In the genomic region with DNA sequence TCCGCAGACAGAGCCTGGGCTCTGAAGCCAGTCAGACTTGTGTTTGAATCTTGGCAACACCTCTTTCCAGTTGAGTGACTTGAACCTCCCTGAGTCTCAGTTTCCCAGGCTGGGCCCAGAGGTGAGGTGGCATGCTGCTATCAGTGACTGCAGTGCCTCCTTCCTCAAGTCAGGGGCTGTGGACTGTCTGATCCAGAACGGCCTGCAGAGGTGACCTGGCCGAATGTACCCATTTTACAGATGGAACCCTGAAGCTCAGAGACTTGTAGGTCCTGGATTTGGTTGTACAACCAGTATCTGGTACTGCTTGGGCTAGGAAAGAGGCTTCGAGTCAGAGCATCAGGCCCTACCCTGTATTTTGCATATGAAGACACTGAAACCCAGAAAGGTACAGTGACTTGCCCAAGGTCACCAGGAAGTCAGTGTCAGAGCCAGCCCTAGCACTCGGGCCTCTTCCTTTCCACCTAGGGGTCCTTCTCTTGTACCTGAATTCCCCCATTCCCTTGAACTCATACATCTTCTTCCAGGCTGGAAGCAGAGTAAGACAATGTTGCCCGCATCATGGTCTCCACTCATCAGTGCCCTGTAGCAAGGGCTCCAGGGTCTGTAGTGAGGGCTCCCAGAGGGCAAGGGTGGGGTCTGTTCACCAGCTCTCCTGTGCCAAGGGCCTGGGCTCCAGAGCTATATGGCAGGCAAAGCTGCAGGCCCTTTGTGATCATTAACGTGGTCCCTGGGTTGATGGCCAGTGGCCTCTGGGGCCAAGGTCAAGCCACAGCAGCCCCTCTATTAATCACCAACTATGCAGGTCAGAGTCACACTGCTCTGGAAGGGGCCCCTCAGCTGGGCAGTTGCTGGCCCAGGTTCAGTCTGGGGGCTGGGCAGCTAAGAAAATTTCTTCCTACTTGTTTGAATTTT, we compare ENCODE assay signal across 14 cellular contexts. TPM values are rescaled to one million over a fixed set of nuclear protein-coding genes. Genes with fewer than 3 reads are reported as not detected.
A peak's percentile ranks its signal among the peaks of the same experiment; 100 is the strongest.
DNase-seq lines count a peak whose midpoint lies in the region; ATAC-seq and TF ChIP-seq lines count a peak whose summit lies in the region.
"Had no signal": no experiment of that assay in that cellular context is flagged by ENCODE, and none has a peak within 500 bp of the region (broad histone marks: within the 10 kb centered on the region; RNA-seq: fewer than 3 reads in every experiment).

No MANE protein-coding gene starts in this region.

- no peaks in the 10 kb centered on the region for H3K9me3 ChIP-seq in spleen

- DNase-seq in mesenteric fat pad (ENCODE audit: low spot score) (peak; percentile 82), spleen (no peak), H7 (no peak)
- DNase-seq in activated T-cell treated with anti-CD3 and anti-CD28 coated beads, Interleukin-2, amount 50 U/mL, for 72 hours: no peak
- no peak for DNase-seq in activated CD4-positive, alpha-beta memory T cell treated with anti-CD3 and anti-CD28 coated beads for 36 hours
- DNase-seq: activated CD8-positive, alpha-beta memory T cell treated with anti-CD3 and anti-CD28 coated beads, Interleukin-2, amount 10 ng/mL, durations not matched to agents 7 days and 5 days; activated naive CD4-positive, alpha-beta T cell treated with anti-CD3 and anti-CD28 coated beads, Interleukin-2, amount 50 U/mL, for 16 hours; MM.1S; NCI-H2171 had no signal

- no peaks in the 10 kb centered on the region for H3K27me3 Mint-ChIP-seq in dendritic cell treated with granulocyte-macrophage colony-stimulating factor and Interleukin-4, amounts not matched to agents 40 ng/mL and 50 ng/mL, for 4 days
- H3K27me3 Mint-ChIP-seq in activated T-cell treated with anti-CD3 and anti-CD28 coated beads, Interleukin-2, amount 50 U/mL, for 72 hours (ENCODE audit: low read depth): peaks cover 27% of the 10 kb centered on the region
- H3K27me3 Mint-ChIP-seq in activated CD4-positive, alpha-beta memory T cell treated with anti-CD3 and anti-CD28 coated beads for 36 hours: peaks cover 18% of the 10 kb centered on the region

- H3K36me3 Mint-ChIP-seq in dendritic cell treated with granulocyte-macrophage colony-stimulating factor and Interleukin-4, amounts not matched to agents 40 ng/mL and 50 ng/mL, for 4 days (ENCODE audit: low read depth): peaks cover 88% of the 10 kb centered on the region
- H3K36me3 Mint-ChIP-seq in activated T-cell treated with anti-CD3 and anti-CD28 coated beads, Interleukin-2, amount 50 U/mL, for 72 hours (ENCODE audit: insufficient read depth in 2 of 2): peaks cover 0 to 3% of the 10 kb centered on the region in 2 donors
- H3K36me3 Mint-ChIP-seq in activated CD4-positive, alpha-beta memory T cell treated with anti-CD3 and anti-CD28 coated beads for 36 hours: no peaks in the 10 kb centered on the region
- H3K36me3 Mint-ChIP-seq: type B pancreatic cell had no signal

- no peak for TF ChIP-seq POLR2A in spleen (IDR thresholded peaks at IDR 0.05)

- CTCF ChIA-PET in activated CD4-positive, alpha-beta memory T cell treated with anti-CD3 and anti-CD28 coated beads for 36 hours (lab: Charles Lee): interaction anchor here (0.9 kb wide), 1 partner anchor 23 kb away, joined by 3 read pairs; no protein-coding TSS in a partner anchor

- intact Hi-C loops in dendritic cell treated with granulocyte-macrophage colony-stimulating factor and Interleukin-4, amounts not matched to agents 40 ng/mL and 50 ng/mL, for 4 days (cut with micrococcal nuclease): loop anchor here (5.0 kb wide), 1 partner anchor 84 kb away; no protein-coding TSS in a partner anchor
- intact Hi-C loops in spleen (cut with DNase I; ENCODE audit: low total_unique reads): no loop called here
- intact Hi-C loops in activated CD4-positive, alpha-beta memory T cell treated with anti-CD3 and anti-CD28 coated beads for 36 hours (cut with micrococcal nuclease): no loop called here

- POLR2A ChIA-PET in activated CD4-positive, alpha-beta memory T cell treated with anti-CD3 and anti-CD28 coated beads for 36 hours (lab: Charles Lee): no interaction called here

- H3K9me3 Mint-ChIP-seq in dendritic cell treated with granulocyte-macrophage colony-stimulating factor and Interleukin-4, amounts not matched to agents 40 ng/mL and 50 ng/mL, for 4 days: no peaks in the 10 kb centered on the region
- no peaks in the 10 kb centered on the region for H3K9me3 Mint-ChIP-seq in activated T-cell treated with anti-CD3 and anti-CD28 coated beads, Interleukin-2, amount 50 U/mL, for 72 hours
- H3K9me3 Mint-ChIP-seq in activated CD4-positive, alpha-beta memory T cell treated with anti-CD3 and anti-CD28 coated beads for 36 hours: no peaks in the 10 kb centered on the region
- H3K9me3 Mint-ChIP-seq: type B pancreatic cell had no signal

- TF ChIP-seq CTCF in spleen (IDR thresholded peaks at IDR 0.05 in 8 of 11, conservative IDR thresholded peaks at IDR 0.05 in 3 of 11): no peak

- H3K36me3 ChIP-seq in spleen (peaks cover 0 to 45% (median 0%) of the 10 kb centered on the region in 6 donors), H7 (replicated peaks; ENCODE audit: control insufficient read depth, insufficient read depth, low read length) (no peaks in the 10 kb centered on the region)

- peaks cover 0 to 10% (median 0%) of the 10 kb centered on the region in 7 donors for H3K27me3 ChIP-seq in spleen (replicated peaks in 1 of 7)
- H3K27me3 ChIP-seq in H7 (ENCODE audit: control insufficient read depth, insufficient read depth, low read length): peaks cover 18% of the 10 kb centered on the region

- H3K4me3 Mint-ChIP-seq in dendritic cell treated with granulocyte-macrophage colony-stimulating factor and Interleukin-4, amounts not matched to agents 40 ng/mL and 50 ng/mL, for 4 days: no peak overlapping the region
- H3K4me3 Mint-ChIP-seq in activated T-cell treated with anti-CD3 and anti-CD28 coated beads, Interleukin-2, amount 50 U/mL, for 72 hours: no peak overlapping the region
- H3K4me3 Mint-ChIP-seq in activated CD4-positive, alpha-beta memory T cell treated with anti-CD3 and anti-CD28 coated beads for 36 hours: no peak overlapping the region
- H3K4me3 Mint-ChIP-seq: activated CD8-positive, alpha-beta memory T cell treated with anti-CD3 and anti-CD28 coated beads, Interleukin-2, amount 10 ng/mL, durations not matched to agents 7 days and 5 days; type B pancreatic cell had no signal

- peak overlapping the region in 6 of 8 donors; percentile 38 to 74 (median 66) for H3K27ac ChIP-seq in spleen

- peak; percentile 50 for ATAC-seq in GM19351 (IDR thresholded peaks at IDR 0.05; ENCODE audit: unreplicated experiment)
- ATAC-seq in activated T-cell treated with anti-CD3 and anti-CD28 coated beads, Interleukin-2, amount 50 U/mL, for 72 hours (replicated peaks in 1 of 2): no peak
- ATAC-seq in GM21825 (IDR thresholded peaks at IDR 0.05; ENCODE audit: unreplicated experiment): no peak
- ATAC-seq: activated CD8-positive, alpha-beta memory T cell treated with anti-CD3 and anti-CD28 coated beads, Interleukin-2, amount 10 ng/mL, durations not matched to agents 7 days and 5 days; HCT116 had no signal

- H3K4me1 Mint-ChIP-seq in dendritic cell treated with granulocyte-macrophage colony-stimulating factor and Interleukin-4, amounts not matched to agents 40 ng/mL and 50 ng/mL, for 4 days (ENCODE audit: low read depth): peaks cover 98% of the 10 kb centered on the region
- H3K4me1 Mint-ChIP-seq in activated T-cell treated with anti-CD3 and anti-CD28 coated beads, Interleukin-2, amount 50 U/mL, for 72 hours (ENCODE audit: low read depth): peaks cover 15% of the 10 kb centered on the region
- peaks cover 13% of the 10 kb centered on the region for H3K4me1 Mint-ChIP-seq in activated CD4-positive, alpha-beta memory T cell treated with anti-CD3 and anti-CD28 coated beads for 36 hours (ENCODE audit: low read depth)

- H3K27ac Mint-ChIP-seq in dendritic cell treated with granulocyte-macrophage colony-stimulating factor and Interleukin-4, amounts not matched to agents 40 ng/mL and 50 ng/mL, for 4 days: peak overlapping the region; percentile 77
- H3K27ac Mint-ChIP-seq in activated T-cell treated with anti-CD3 and anti-CD28 coated beads, Interleukin-2, amount 50 U/mL, for 72 hours: no peak overlapping the region
- H3K27ac Mint-ChIP-seq in activated CD4-positive, alpha-beta memory T cell treated with anti-CD3 and anti-CD28 coated beads for 36 hours: no peak overlapping the region
- H3K27ac Mint-ChIP-seq: activated CD8-positive, alpha-beta memory T cell treated with anti-CD3 and anti-CD28 coated beads, Interleukin-2, amount 10 ng/mL, durations not matched to agents 7 days and 5 days; type B pancreatic cell had no signal

- H3K4me3 ChIP-seq in spleen: no peak overlapping the region
- H3K4me3 ChIP-seq in H7 (ENCODE audit: insufficient read depth, low read depth, low read length): no peak overlapping the region

- 67 to 84% (median 78%) methylated on average over 4 to 7 of the region's 7 CpGs for WGBS in spleen, 5 donors

- H3K4me1 ChIP-seq in spleen: peaks cover 23 to 89% (median 58%) of the 10 kb centered on the region in 6 donors

RNA-seq across cellular contexts. Expression of a gene that starts 28.5 kb away (rescaled TPM):
- total RNA-seq in mesenteric fat pad (843 TPM), spleen (100 to 1,000 TPM; 165 to 432 (median 263) TPM)
- polyA plus RNA-seq in spleen: 100 to 1,000 TPM; 115 to 252 (median 122) TPM
- 73.0 and 78.5 TPM in 2 replicates for total RNA-seq in H7 (2014; rRNA removed; shearing (Covaris generic))
- 1 to 10 TPM; 3.6 to 4.0 TPM for total RNA-seq in activated T-cell treated with anti-CD3 and anti-CD28 coated beads, Interleukin-2, amount 50 U/mL, for 72 hours
- 1 to 10 TPM; 2.6 to 2.9 TPM for total RNA-seq in activated CD4-positive, alpha-beta memory T cell treated with anti-CD3 and anti-CD28 coated beads for 36 hours

Comparison
In these comparisons a context has a peak if more than half of its experiments do, and no peak if none do; other contexts are left out.
1. RNA of a gene that starts 28.5 kb away (total RNA-seq): 843 TPM in mesenteric fat pad (single experiment), 165 to 432 TPM in spleen and 73.0 to 78.5 TPM in H7; 3.6 to 4.0 TPM in activated T-cell treated with anti-CD3 and anti-CD28 coated beads, Interleukin-2, amount 50 U/mL, for 72 hours and 2.6 to 2.9 TPM in activated CD4-positive, alpha-beta memory T cell treated with anti-CD3 and anti-CD28 coated beads for 36 hours; every median in the first group is over 10 times any median in the second.